ENCODE assay signal across 1 cellular context in the genomic region with DNA sequence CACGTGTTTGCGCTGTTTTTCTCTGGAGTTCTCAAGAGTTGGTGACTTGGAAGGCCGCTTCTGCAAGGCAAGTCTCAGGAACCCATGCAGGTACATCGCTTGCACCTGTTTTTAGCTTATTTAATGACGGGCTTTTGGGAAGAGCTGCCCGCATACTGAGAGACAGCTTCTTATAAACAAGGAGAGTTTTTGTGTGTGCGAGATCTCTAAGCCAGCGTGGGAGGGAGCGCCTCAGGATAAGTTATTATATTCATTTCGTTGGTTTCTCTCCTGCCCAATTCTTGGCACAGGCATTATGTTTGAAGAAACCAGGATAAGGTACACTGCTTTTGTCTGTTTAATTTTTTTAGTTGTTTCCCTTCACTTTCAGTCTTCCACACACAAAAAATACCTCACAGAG.
TF ChIP-seq lines count a peak whose summit lies in the region.

No MANE protein-coding gene starts in this region.

TF ChIP-seq in A549, 52 proteins besides CTCF, POLR2A, EP300 and RAD21:
- TF ChIP-seq JUNB (IDR thresholded peaks at IDR 0.05): no peak
- no peak for TF ChIP-seq MAZ (IDR thresholded peaks at IDR 0.05; ENCODE audit: borderline replicate concordance, low read depth, low read length)
- TF ChIP-seq KDM5A (IDR thresholded peaks at IDR 0.05): no peak
- no peak for TF ChIP-seq ESRRA (IDR thresholded peaks at IDR 0.05; ENCODE audit: borderline replicate concordance, low read length)
- TF ChIP-seq RNF2 (IDR thresholded peaks at IDR 0.05; ENCODE audit: borderline replicate concordance, low read depth): no peak
- no peak for TF ChIP-seq SREBF2 (IDR thresholded peaks at IDR 0.05)
- TF ChIP-seq NFE2L2 (conservative IDR thresholded peaks at IDR 0.05; ENCODE audit: low read length): no peak
- no peak for TF ChIP-seq HOXA7 (CRISPR knock-in tag; IDR thresholded peaks at IDR 0.05)
- TF ChIP-seq RCOR1 (IDR thresholded peaks at IDR 0.05; ENCODE audit: low read depth, low read length): no peak
- no peak for TF ChIP-seq EHMT2 (IDR thresholded peaks at IDR 0.05; ENCODE audit: low read depth)
- no peak for TF ChIP-seq SMC3 (IDR thresholded peaks at IDR 0.05)
- no peak for TF ChIP-seq KDM1A (IDR thresholded peaks at IDR 0.05; ENCODE audit: low read depth)
- TF ChIP-seq RFX5 (IDR thresholded peaks at IDR 0.05): no peak
- no peak for TF ChIP-seq HES2 (IDR thresholded peaks at IDR 0.05)
- TF ChIP-seq, protein P1, sequence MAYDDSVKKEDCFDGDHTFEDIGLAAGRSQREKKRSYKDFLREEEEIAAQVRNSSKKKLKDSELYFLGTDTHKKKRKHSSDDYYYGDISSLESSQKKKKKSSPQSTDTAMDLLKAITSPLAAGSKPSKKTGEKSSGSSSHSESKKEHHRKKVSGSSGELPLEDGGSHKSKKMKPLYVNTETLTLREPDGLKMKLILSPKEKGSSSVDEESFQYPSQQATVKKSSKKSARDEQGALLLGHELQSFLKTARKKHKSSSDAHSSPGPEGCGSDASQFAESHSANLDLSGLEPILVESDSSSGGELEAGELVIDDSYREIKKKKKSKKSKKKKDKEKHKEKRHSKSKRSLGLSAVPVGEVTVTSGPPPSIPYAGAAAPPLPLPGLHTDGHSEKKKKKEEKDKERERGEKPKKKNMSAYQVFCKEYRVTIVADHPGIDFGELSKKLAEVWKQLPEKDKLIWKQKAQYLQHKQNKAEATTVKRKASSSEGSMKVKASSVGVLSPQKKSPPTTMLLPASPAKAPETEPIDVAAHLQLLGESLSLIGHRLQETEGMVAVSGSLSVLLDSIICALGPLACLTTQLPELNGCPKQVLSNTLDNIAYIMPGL (CRISPR knock-in tag; IDR thresholded peaks at IDR 0.05; ENCODE audit: borderline replicate concordance): no peak
- TF ChIP-seq CBX2 (IDR thresholded peaks at IDR 0.05; ENCODE audit: borderline replicate concordance, low read depth): no peak
- TF ChIP-seq, protein P2, sequence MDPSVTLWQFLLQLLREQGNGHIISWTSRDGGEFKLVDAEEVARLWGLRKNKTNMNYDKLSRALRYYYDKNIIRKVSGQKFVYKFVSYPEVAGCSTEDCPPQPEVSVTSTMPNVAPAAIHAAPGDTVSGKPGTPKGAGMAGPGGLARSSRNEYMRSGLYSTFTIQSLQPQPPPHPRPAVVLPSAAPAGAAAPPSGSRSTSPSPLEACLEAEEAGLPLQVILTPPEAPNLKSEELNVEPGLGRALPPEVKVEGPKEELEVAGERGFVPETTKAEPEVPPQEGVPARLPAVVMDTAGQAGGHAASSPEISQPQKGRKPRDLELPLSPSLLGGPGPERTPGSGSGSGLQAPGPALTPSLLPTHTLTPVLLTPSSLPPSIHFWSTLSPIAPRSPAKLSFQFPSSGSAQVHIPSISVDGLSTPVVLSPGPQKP (IDR thresholded peaks at IDR 0.05; ENCODE audit: low read depth, low read length): no peak
